15 cellular contexts compared by ENCODE assay signal in genomic region chr6:7264686-7265384, GRCh38. TPM values are rescaled to one million over a fixed set of nuclear protein-coding genes. Genes with fewer than 3 reads are reported as not detected.
DNase-seq lines count a peak whose midpoint lies in the region; ATAC-seq lines count a peak whose summit lies in the region.
"Had no signal": no experiment of that assay in that cellular context is flagged by ENCODE, and none has a peak within 500 bp of the region (broad histone marks: within the 10 kb centered on the region; RNA-seq: fewer than 3 reads in every experiment).

No MANE protein-coding gene starts in this region.

- DNase-seq in Right ventricle myocardium inferior (ENCODE audit: missing footprints) (peak; percentile 18), left cardiac atrium (no peak), SK-N-DZ (ENCODE audit: low spot score) (peak; percentile 55), mesenteric fat pad (ENCODE audit: low spot score) (peak; percentile 53), superior temporal gyrus (ENCODE audit: extremely low spot score) (peak; percentile 2), NOMO-1 (lab: John Stamatoyannopoulos, UW; ENCODE audit: unreplicated experiment in 2 of 2) (no peak), kidney tubule cell (ENCODE audit: low spot score) (no peak)
- DNase-seq: DMS153, H9, Karpas-422, MM.1S, NCI-H1092 treated with DMSO at 0.1 percent for 48 hours, SHP77 treated with DMSO at 0.1 percent for 48 hours had no signal

- ATAC-seq in Right ventricle myocardium inferior (no peak), left cardiac atrium (no peak), GM18868 (IDR thresholded peaks at IDR 0.05; ENCODE audit: unreplicated experiment) (no peak)
- ATAC-seq: A549 had no signal

- intact Hi-C loops in Right ventricle myocardium inferior (cut with DNase I) = loop anchor here (5.0 kb wide), 1 partner anchor 948 kb away; no protein-coding TSS in a partner anchor
- intact Hi-C loops in left cardiac atrium (cut with DNase I) = no loop called here

RNA-seq across cellular contexts. Expression of gene SSR1, which starts 48.2 kb away (rescaled TPM):
- total RNA-seq in Right ventricle myocardium inferior (58.5 TPM), left cardiac atrium (10 to 100 TPM; 84.0 to 98.6 TPM), mesenteric fat pad (150 TPM)
- polyA plus RNA-seq in SK-N-DZ (2014; cell fraction: cytosol; rRNA removed) = 31.4 and 38.4 TPM in 2 replicates
- 13.6 and 17.6 TPM in 2 replicates for polyA plus RNA-seq in SK-N-DZ (2014; cell fraction: nucleus; rRNA removed)

Comparison
In these comparisons a context has a peak if more than half of its experiments do, and no peak if none do; other contexts are left out.
1. DNase-seq: peak in Right ventricle myocardium inferior (single experiment), SK-N-DZ (single experiment), mesenteric fat pad (single experiment) and superior temporal gyrus (single experiment); none in left cardiac atrium (single experiment), NOMO-1 (0 of 2) and kidney tubule cell (single experiment).